In the genomic region with DNA sequence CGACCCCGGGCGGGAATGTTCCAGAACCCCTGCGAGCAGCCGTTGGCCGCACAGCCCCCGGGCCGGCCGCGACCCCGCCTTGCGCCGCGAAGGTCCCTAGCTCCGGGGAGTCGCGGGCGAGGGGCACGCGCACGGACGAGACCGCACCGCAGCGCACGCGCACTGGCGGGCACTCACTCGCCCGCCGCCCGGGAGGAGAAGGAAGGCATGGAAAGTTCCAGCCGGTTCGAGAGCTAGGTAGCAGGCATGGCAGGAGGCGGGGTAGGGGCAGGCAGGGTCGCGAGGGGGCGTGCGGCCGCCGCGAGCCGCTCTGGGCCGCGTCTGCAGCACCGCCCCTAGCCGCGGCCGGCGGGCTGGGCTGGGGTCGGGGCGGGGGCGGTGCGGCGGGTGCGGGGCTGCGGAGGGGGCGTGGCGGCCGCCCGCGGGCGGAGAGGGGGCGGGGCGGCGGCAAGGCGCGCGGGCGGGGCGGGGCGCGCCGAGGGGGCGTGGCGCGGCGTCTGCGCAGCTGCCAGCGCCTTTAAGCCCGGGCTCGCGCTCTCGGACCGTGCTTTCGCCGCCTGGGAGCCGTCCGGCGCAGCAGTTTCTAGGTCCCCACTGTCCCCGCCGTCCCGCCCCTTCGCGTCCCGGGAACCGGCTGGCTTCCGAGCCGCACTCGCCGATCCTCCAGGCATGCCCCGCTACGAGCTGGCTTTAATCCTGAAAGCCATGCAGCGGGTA, we compare ENCODE assay signal across 8 cellular contexts. TPM values are rescaled to one million over a fixed set of nuclear protein-coding genes. Genes with fewer than 3 reads are reported as not detected.
DNase-seq lines count a peak whose midpoint lies in the region; ATAC-seq and TF ChIP-seq lines count a peak whose summit lies in the region.

A gene (plus strand): TSS at position 547 of the 717 bp plus-strand sequence. CDS start 123 bp downstream, at position 670.
A gene (plus strand): TSS at position 547 of the 717 bp plus-strand sequence. CDS start 21,621 bp downstream, outside the sequence.

- peaks cover 6% of the 10 kb centered on the region for H3K27me3 Mint-ChIP-seq in type B pancreatic cell

- H3K4me1 Mint-ChIP-seq in type B pancreatic cell (ENCODE audit: unreplicated experiment) = peaks cover 34% of the 10 kb centered on the region

- intact Hi-C loops in left cardiac atrium (cut with DNase I) = loop anchor here in 1 of 2 donors (10.0 kb wide), 2 partner anchors 128 to 132 kb away; no protein-coding TSS in a partner anchor
- intact Hi-C loops in posterior vena cava (cut with DNase I) = loop anchor here in 1 of 2 donors (10.0 kb wide), 2 partner anchors 112 to 138 kb away; no protein-coding TSS in a partner anchor

- ATAC-seq in HG02610 (IDR thresholded peaks at IDR 0.05; ENCODE audit: unreplicated experiment) (peak; percentile 79), left cardiac atrium (peak; percentile 85 to 88)

- TF ChIP-seq CTCF in GM12865 (IDR thresholded peaks at IDR 0.05; ENCODE audit: insufficient read depth, low read depth, low read length, missing control alignments) = no peak
- TF ChIP-seq CTCF in type B pancreatic cell (conservative IDR thresholded peaks at IDR 0.05) = peak; percentile 31

- peak within 1 kb of the TSS; percentile 95 for H3K4me3 ChIP-seq in GM12865 (ENCODE audit: low read depth, low read length)

- peak within 1 kb of the TSS; percentile 94 for H3K4me3 Mint-ChIP-seq in type B pancreatic cell

- H3K36me3 Mint-ChIP-seq in type B pancreatic cell = peaks cover 27% of the 10 kb centered on the region

- DNase-seq in GM12865 (ENCODE audit: low read depth) = peak; percentile 93
- DNase-seq in NCI-H1092 (lab: John Stamatoyannopoulos, UW) = peak; percentile 85
- DNase-seq in T-helper 1 cell = peak; percentile 60 to 78 (median 61)
- DNase-seq in amniotic epithelial cell (ENCODE audit: low read depth) = peak; percentile 78
- peak; percentile 89 for DNase-seq in left cardiac atrium
- DNase-seq in posterior vena cava (ENCODE audit: low spot score) = peak; percentile 95
- DNase-seq in type B pancreatic cell (ENCODE audit: extremely low spot score, unreplicated experiment) = peak; percentile 89

- H3K9me3 Mint-ChIP-seq in type B pancreatic cell = no peaks in the 10 kb centered on the region

- H3K27ac Mint-ChIP-seq in type B pancreatic cell = peak within 1 kb of the TSS; percentile 96

RNA-seq across cellular contexts. Expression of the first gene that starts in this region (rescaled TPM):
- total RNA-seq in left cardiac atrium (10 to 100 TPM; 54.8 to 67.2 TPM), posterior vena cava (10 to 100 TPM; 45.8 to 64.0 TPM), type B pancreatic cell (ENCODE audit: low replicate concordance) (40.7 and 74.8 TPM in 2 replicates)

RNA-seq across cellular contexts. Expression of the second gene that starts in this region (rescaled TPM):
- total RNA-seq in left cardiac atrium = 10 to 100 TPM in 1 of 2 donors, 1 to 10 TPM in 1; 6.6 to 13.4 TPM
- 10 to 100 TPM; 10.9 to 16.4 TPM for total RNA-seq in posterior vena cava
- 11.9 and 28.8 TPM in 2 replicates for total RNA-seq in type B pancreatic cell (ENCODE audit: low replicate concordance)

Comparison
In these comparisons a context has a peak if more than half of its experiments do, and no peak if none do; other contexts are left out.
1. Peak in every context shown above with its lines: DNase-seq, ATAC-seq and H3K4me3 ChIP-seq.